10 cellular contexts compared by ENCODE assay signal in genomic region chr12:14810953-14811483, GRCh38. TPM values are rescaled to one million over a fixed set of nuclear protein-coding genes. Genes with fewer than 3 reads are reported as not detected.
DNase-seq lines count a peak whose midpoint lies in the region; ATAC-seq and TF ChIP-seq lines count a peak whose summit lies in the region.
"Had no signal": no experiment of that assay in that cellular context is flagged by ENCODE, and none has a peak within 500 bp of the region (broad histone marks: within the 10 kb centered on the region; RNA-seq: fewer than 3 reads in every experiment).

No MANE protein-coding gene starts in this region.

- H3K36me3 ChIP-seq in liver (ENCODE audit: control insufficient read depth in 4 of 4, insufficient read depth in 3 of 4, low read depth in 1 of 4, low read length in 3 of 4): no peaks in the 10 kb centered on the region
- H3K36me3 ChIP-seq: HAP-1, thoracic aorta had no signal

- H3K4me1 ChIP-seq in liver (ENCODE audit: control insufficient read depth in 4 of 4, insufficient read depth in 4 of 4, low read length in 3 of 4): peaks cover 0 to 14% (median 2%) of the 10 kb centered on the region in 4 donors
- H3K4me1 ChIP-seq: HAP-1 had no signal

- no peaks in the 10 kb centered on the region for H3K36me3 Mint-ChIP-seq in Calu3 (ENCODE audit: insufficient read depth, unreplicated experiment)
- no peaks in the 10 kb centered on the region for H3K36me3 Mint-ChIP-seq in activated naive CD8-positive, alpha-beta T cell

- peak; percentile 51 for TF ChIP-seq CTCF in Calu3 (IDR thresholded peaks at IDR 0.05; ENCODE audit: unreplicated experiment)
- TF ChIP-seq CTCF in HFF-Myc (IDR thresholded peaks at IDR 0.05; ENCODE audit: low read depth, low read length, missing control alignments): peak; percentile 50
- peak; percentile 63 for TF ChIP-seq CTCF in liver (IDR thresholded peaks at IDR 0.05; ENCODE audit: low read depth, low read length, missing input control)

- no peaks in the 10 kb centered on the region for H3K9me3 Mint-ChIP-seq in Calu3 (ENCODE audit: low read depth, unreplicated experiment)
- H3K9me3 Mint-ChIP-seq in activated naive CD8-positive, alpha-beta T cell (ENCODE audit: low read depth): no peaks in the 10 kb centered on the region

- no peak overlapping the region for H3K4me3 Mint-ChIP-seq in Calu3 (ENCODE audit: low read depth, unreplicated experiment)
- peak overlapping the region; percentile 10 for H3K4me3 Mint-ChIP-seq in activated naive CD8-positive, alpha-beta T cell

- ATAC-seq in HG03378 (IDR thresholded peaks at IDR 0.05; ENCODE audit: unreplicated experiment): no peak

- no peaks in the 10 kb centered on the region for H3K27me3 ChIP-seq in liver (ENCODE audit: control insufficient read depth in 4 of 4, insufficient read depth in 4 of 4, low read length in 3 of 4)

- H3K27ac Mint-ChIP-seq in Calu3 (ENCODE audit: unreplicated experiment): no peak overlapping the region
- no peak overlapping the region for H3K27ac Mint-ChIP-seq in activated naive CD8-positive, alpha-beta T cell

- TF ChIP-seq RAD21 in liver (IDR thresholded peaks at IDR 0.05): peak; percentile 89

- H3K4me3 ChIP-seq in HFF-Myc (replicated peaks; ENCODE audit: low read depth, low read length): no peak overlapping the region
- H3K4me3 ChIP-seq in liver (ENCODE audit: low read depth in 1 of 3, low read length in 3 of 3): no peak overlapping the region
- H3K4me3 ChIP-seq: HAP-1, thoracic aorta had no signal

- H3K27me3 Mint-ChIP-seq in Calu3 (ENCODE audit: unreplicated experiment): no peaks in the 10 kb centered on the region
- no peaks in the 10 kb centered on the region for H3K27me3 Mint-ChIP-seq in activated naive CD8-positive, alpha-beta T cell

- intact Hi-C loops in Calu3 (cut with micrococcal nuclease; ENCODE audit: unreplicated experiment): loop anchor here (1.0 to 10.0 kb wide), 3 partner anchors 34 to 334 kb away; no protein-coding TSS in a partner anchor

- H3K4me1 Mint-ChIP-seq in Calu3 (ENCODE audit: low read depth, unreplicated experiment): peaks cover 9% of the 10 kb centered on the region
- peaks cover 15% of the 10 kb centered on the region for H3K4me1 Mint-ChIP-seq in activated naive CD8-positive, alpha-beta T cell (ENCODE audit: low read depth)

- no peak overlapping the region for H3K27ac ChIP-seq in liver (ENCODE audit: low read depth in 1 of 2, low read length in 2 of 2)
- H3K27ac ChIP-seq in substantia nigra (ENCODE audit: low read depth, low read length, poor library complexity, severe bottlenecking): no peak overlapping the region
- H3K27ac ChIP-seq: thoracic aorta had no signal

- CTCF ChIA-PET in Calu3 (lab: Charles Lee): interaction anchor here (0.9 to 2.8 kb wide), 4 partner anchors 39 to 410 kb away, joined by 3 to 23 read pairs (median 5); partner anchors contain the start of gene RERG

- no peaks in the 10 kb centered on the region for H3K9me3 ChIP-seq in liver (ENCODE audit: control insufficient read depth in 4 of 4, low read length in 3 of 4)
- H3K9me3 ChIP-seq: HAP-1, thoracic aorta had no signal

- BruUV-seq in Calu3 (replicated peaks; lab: Mats Ljungman, UMichigan): no TSS peak

- WGBS in liver: 99% methylated on average over 1 of the region's 1 CpG

- DNase-seq in Calu3 (peak; percentile 57), HFF-Myc (ENCODE audit: extremely low read depth, low read depth) (no peak), substantia nigra (lab: John Stamatoyannopoulos, UW) (no peak)
- no peak for DNase-seq in central memory CD4-positive, alpha-beta T cell
- DNase-seq in stimulated activated CD4-positive, alpha-beta T cell treated with anti-CD3 and anti-CD28 coated beads, Interleukin-15, amount 100 ng/mL, for 24 hours: no peak

- H3K9ac ChIP-seq in liver (ENCODE audit: low read depth in 1 of 2, low read length in 2 of 2): no peak overlapping the region

TF ChIP-seq in liver, 16 proteins besides CTCF, POLR2A, EP300 and RAD21:
- TF ChIP-seq JUND (IDR thresholded peaks at IDR 0.05) (no peak), HNF4G (IDR thresholded peaks at IDR 0.05) (no peak), TAF1 (conservative IDR thresholded peaks at IDR 0.05) (peak; percentile 8), REST (IDR thresholded peaks at IDR 0.05) (no peak), YY1 (IDR thresholded peaks at IDR 0.05) (peak; percentile 49)

RNA-seq across cellular contexts. Expression of gene SMCO3, which starts 3.0 kb away (rescaled TPM):
- total RNA-seq in Calu3 (2022): not detected in 2 replicates
- under 1 TPM; 0.59 to 0.93 TPM for total RNA-seq in liver
- under 1 TPM; 0.17 to 0.54 TPM for polyA plus RNA-seq in liver

RNA-seq across cellular contexts. Expression of gene C12orf60, which starts 7.5 kb away (rescaled TPM):
- total RNA-seq in Calu3 (2022) (0.95 and 1.2 TPM in 2 replicates), liver (1 to 10 TPM in 1 of 2 donors, under 1 TPM in 1; 0.50 to 1.5 TPM)
- 1 to 10 TPM in 1 of 2 donors, under 1 TPM in 1; 0.53 to 1.9 TPM for polyA plus RNA-seq in liver

RNA-seq across cellular contexts. Expression of gene WBP11, which starts 7.7 kb away (rescaled TPM):
- total RNA-seq in Calu3 (2022) (75.9 and 97.4 TPM in 2 replicates), liver (10 to 100 TPM; 10.9 to 13.6 TPM)
- 10 to 100 TPM in 1 of 2 donors, 1 to 10 TPM in 1; 9.9 to 16.6 TPM for polyA plus RNA-seq in liver

RNA-seq across cellular contexts. Expression of gene ART4, which starts 32.3 kb away (rescaled TPM):
- not detected in 2 replicates for total RNA-seq in Calu3 (2022)
- 10 to 100 TPM; 28.3 to 40.7 TPM for total RNA-seq in liver
- 10 to 100 TPM; 10.5 to 16.1 TPM for polyA plus RNA-seq in liver
